ENCODE assay signal across 26 cellular contexts in the genomic region with DNA sequence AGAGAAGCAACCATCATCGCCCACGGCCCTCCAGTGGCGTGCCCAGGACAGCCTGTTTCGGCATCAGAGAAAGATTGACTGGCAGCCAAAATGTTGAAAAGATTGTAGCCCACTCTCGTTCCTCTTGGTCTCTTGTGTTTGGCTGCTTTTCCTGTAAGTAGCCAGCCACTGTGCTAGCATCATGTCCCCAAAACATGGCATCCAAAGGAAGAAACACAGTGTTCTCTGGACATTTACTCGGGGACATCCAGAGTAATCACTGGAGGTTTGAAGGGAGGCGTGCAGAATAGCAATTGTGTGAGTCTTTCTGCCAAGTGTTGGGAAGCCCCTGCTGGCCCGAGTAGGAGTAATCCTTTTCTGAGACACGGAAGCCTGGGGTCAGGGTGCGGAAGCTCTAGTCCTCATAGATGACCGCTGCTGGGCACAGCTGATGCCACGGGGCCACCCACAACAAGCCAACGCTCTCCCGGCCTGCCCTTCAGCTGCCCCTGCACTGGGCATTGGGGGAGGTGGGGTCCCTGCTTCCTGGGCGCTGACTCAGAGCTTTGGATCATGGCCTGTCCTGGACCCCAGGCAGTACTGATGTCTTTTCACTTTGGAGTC.
"Had no signal": no experiment of that assay in that cellular context is flagged by ENCODE, and none has a peak within 500 bp of the region (broad histone marks: within the 10 kb centered on the region; RNA-seq: fewer than 3 reads in every experiment).

No MANE protein-coding gene starts in this region.

- H3K27me3 ChIP-seq: gastrocnemius medialis, thyroid gland had no signal

- H3K9me3 ChIP-seq: esophagus squamous epithelium, gastrocnemius medialis, mucosa of descending colon, spleen, thyroid gland had no signal

- H3K4me3 ChIP-seq: esophagus squamous epithelium, gastrocnemius medialis, mucosa of descending colon, spleen, thyroid gland had no signal

- H3K4me3 Mint-ChIP-seq: activated CD4-positive, alpha-beta T cell treated with anti-CD3 and anti-CD28 coated beads for 36 hours; activated naive CD8-positive, alpha-beta T cell; activated T-cell treated with anti-CD3 and anti-CD28 coated beads, Interleukin-2, amount 50 U/mL, for 4 hours; naive thymus-derived CD4-positive, alpha-beta T cell; neural crest cell; T-helper 1 cell treated with Interleukin-12 subunit alpha and Interleukin-12 subunit beta and Interleukin-4 antibody, amounts not matched to agents 30 μg/mL and 1 μg/mL, for 36 hours; WTC11 had no signal

- H3K4me1 ChIP-seq: esophagus squamous epithelium, gastrocnemius medialis, spleen, thyroid gland had no signal

- H3K36me3 ChIP-seq: esophagus squamous epithelium, gastrocnemius medialis, spleen, thyroid gland had no signal

- DNase-seq: activated CD4-positive, alpha-beta T cell treated with anti-CD3 and anti-CD28 coated beads for 36 hours; activated CD4-positive, alpha-beta T cell treated with anti-CD3 and anti-CD28 coated beads, Interleukin-2, amount 50 U/mL, for 48 hours; activated CD8-positive, alpha-beta memory T cell treated with anti-CD3 and anti-CD28 coated beads, Interleukin-2, amount 50 U/mL, for 48 hours; activated naive CD4-positive, alpha-beta T cell; activated T-cell treated with anti-CD3 and anti-CD28 coated beads, Interleukin-2, amount 50 U/mL, for 4 hours; dermis blood vessel endothelial cell; effector memory CD4-positive, alpha-beta T cell; esophagus squamous epithelium; gastrocnemius medialis; islet precursor cell; left colon; mesenchymal stem cell; mucosa of descending colon; naive thymus-derived CD4-positive, alpha-beta T cell; retina; spleen; stimulated activated CD4-positive, alpha-beta T cell treated with anti-CD3 and anti-CD28 coated beads, Interleukin-4, amount 100 ng/mL, for 1 hour; stimulated activated naive CD4-positive, alpha-beta T cell; T1000; thyroid gland had no signal

- H3K27ac ChIP-seq: esophagus squamous epithelium, gastrocnemius medialis, thyroid gland had no signal

- ATAC-seq: activated CD4-positive, alpha-beta T cell treated with anti-CD3 and anti-CD28 coated beads for 36 hours; activated T-cell treated with anti-CD3 and anti-CD28 coated beads, Interleukin-2, amount 50 U/mL, for 4 hours; gastrocnemius medialis; left colon; mucosa of descending colon; naive thymus-derived CD4-positive, alpha-beta T cell; WTC11 had no signal

- H3K9me3 Mint-ChIP-seq: activated T-cell treated with anti-CD3 and anti-CD28 coated beads, Interleukin-2, amount 50 U/mL, for 4 hours; activated T-helper 2 cell treated with anti-CD3 and anti-CD28 coated beads, Interferon-gamma antibody, Interleukin-2, Interleukin-4, amounts not matched to agents 10 μg/mL and 5 μg/mL and 100 μg/mL, durations not matched to agents 14 hours and 24 hours and 36 hours; neural crest cell; T-helper 1 cell treated with Interleukin-12 subunit alpha and Interleukin-12 subunit beta and Interleukin-4 antibody, amounts not matched to agents 30 μg/mL and 1 μg/mL, for 36 hours; WTC11 had no signal

- H3K4me1 Mint-ChIP-seq: activated CD4-positive, alpha-beta T cell treated with anti-CD3 and anti-CD28 coated beads for 36 hours; naive thymus-derived CD4-positive, alpha-beta T cell; WTC11 had no signal

- H3K36me3 Mint-ChIP-seq: activated naive CD8-positive, alpha-beta T cell; naive thymus-derived CD4-positive, alpha-beta T cell; WTC11 had no signal

- H3K27ac Mint-ChIP-seq: activated CD4-positive, alpha-beta T cell treated with anti-CD3 and anti-CD28 coated beads for 36 hours; activated naive CD8-positive, alpha-beta T cell; activated T-helper 2 cell treated with anti-CD3 and anti-CD28 coated beads, Interferon-gamma antibody, Interleukin-2, Interleukin-4, amounts not matched to agents 10 μg/mL and 5 μg/mL and 100 μg/mL, durations not matched to agents 14 hours and 24 hours and 36 hours; naive thymus-derived CD4-positive, alpha-beta T cell; progenitor cell of endocrine pancreas; T-helper 1 cell treated with Interleukin-12 subunit alpha and Interleukin-12 subunit beta and Interleukin-4 antibody, amounts not matched to agents 30 μg/mL and 1 μg/mL, for 36 hours; WTC11 had no signal
